Comparison of ENCODE assay signal across 28 cellular contexts in genomic region chr3:944786-945185, GRCh38.
"Had no signal": no experiment of that assay in that cellular context is flagged by ENCODE, and none has a peak within 500 bp of the region (broad histone marks: within the 10 kb centered on the region; RNA-seq: fewer than 3 reads in every experiment).

No MANE protein-coding gene starts in this region.

- H3K4me1 ChIP-seq: colonic mucosa, esophagus muscularis mucosa, esophagus squamous epithelium, foreskin keratinocyte, gastrocnemius medialis, gastroesophageal sphincter, heart left ventricle had no signal

- ATAC-seq: effector memory CD8-positive, alpha-beta T cell; esophagus mucosa; foreskin keratinocyte; gastrocnemius medialis; gastroesophageal sphincter; heart left ventricle had no signal

- H3K27ac ChIP-seq: colonic mucosa, coronary artery, epithelial cell of prostate, esophagus muscularis mucosa, esophagus squamous epithelium, foreskin keratinocyte, gastrocnemius medialis, gastroesophageal sphincter, heart left ventricle, hepatocyte had no signal

- H3K9me3 ChIP-seq: colonic mucosa, esophagus muscularis mucosa, esophagus squamous epithelium, gastrocnemius medialis, gastroesophageal sphincter had no signal

- FAIRE-seq: colon, endometrium, endothelial cell of umbilical vein, frontal cortex had no signal

- H2AFZ ChIP-seq: hepatocyte had no signal

- H3K4me2 ChIP-seq: hepatocyte had no signal

- H3K27me3 ChIP-seq: colonic mucosa, dorsolateral prefrontal cortex, esophagus muscularis mucosa, esophagus squamous epithelium, foreskin keratinocyte, gastrocnemius medialis, gastroesophageal sphincter, heart left ventricle, hepatocyte had no signal

- DNase-seq: colonic mucosa; cortex of kidney; dermis blood vessel endothelial cell; dorsolateral prefrontal cortex; effector CD4-positive, alpha-beta T cell; effector CD8-positive, alpha-beta T cell; effector memory CD4-positive, alpha-beta T cell; effector memory CD8-positive, alpha-beta T cell; endodermal cell; erythroblast; esophagus squamous epithelium; foreskin fibroblast; foreskin keratinocyte; foreskin melanocyte; gastrocnemius medialis; glutamatergic neuron; head of caudate nucleus; heart left ventricle had no signal

- H3K79me2 ChIP-seq: hepatocyte had no signal

- H3K36me3 ChIP-seq: colonic mucosa, esophagus muscularis mucosa, esophagus squamous epithelium, gastrocnemius medialis, gastroesophageal sphincter, heart left ventricle had no signal

- H3K4me3 ChIP-seq: colonic mucosa, coronary artery, dorsolateral prefrontal cortex, esophagus muscularis mucosa, esophagus squamous epithelium, gastrocnemius medialis, gastroesophageal sphincter, heart left ventricle, hepatocyte had no signal
